ENCODE assay signal across 2 cellular contexts in the genomic region with DNA sequence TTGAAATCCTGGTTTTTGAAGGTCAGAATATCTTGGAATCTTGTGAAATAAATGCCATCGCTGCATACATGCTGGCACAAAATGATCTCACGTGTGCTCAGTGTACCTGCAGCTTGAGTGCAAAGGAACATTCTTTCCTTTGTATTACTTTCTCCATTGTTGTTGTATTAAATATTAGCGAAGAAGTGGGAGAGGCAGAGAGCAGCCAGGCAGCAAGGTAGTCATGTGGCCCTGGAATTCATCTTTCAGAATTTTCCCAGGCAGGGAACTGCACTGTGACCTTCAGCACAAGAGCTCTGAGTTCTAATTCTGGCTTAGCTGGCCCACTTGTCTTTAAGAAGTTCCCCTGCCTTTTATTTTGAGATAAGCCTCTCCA.
TF ChIP-seq lines count a peak whose summit lies in the region.

No MANE protein-coding gene starts in this region.

TF ChIP-seq in GM23338, 12 proteins besides CTCF, POLR2A, EP300 and RAD21:
- TF ChIP-seq, protein P1, sequence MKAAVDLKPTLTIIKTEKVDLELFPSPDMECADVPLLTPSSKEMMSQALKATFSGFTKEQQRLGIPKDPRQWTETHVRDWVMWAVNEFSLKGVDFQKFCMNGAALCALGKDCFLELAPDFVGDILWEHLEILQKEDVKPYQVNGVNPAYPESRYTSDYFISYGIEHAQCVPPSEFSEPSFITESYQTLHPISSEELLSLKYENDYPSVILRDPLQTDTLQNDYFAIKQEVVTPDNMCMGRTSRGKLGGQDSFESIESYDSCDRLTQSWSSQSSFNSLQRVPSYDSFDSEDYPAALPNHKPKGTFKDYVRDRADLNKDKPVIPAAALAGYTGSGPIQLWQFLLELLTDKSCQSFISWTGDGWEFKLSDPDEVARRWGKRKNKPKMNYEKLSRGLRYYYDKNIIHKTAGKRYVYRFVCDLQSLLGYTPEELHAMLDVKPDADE (IDR thresholded peaks at IDR 0.05): no peak
- TF ChIP-seq POLR2AphosphoS5 (IDR thresholded peaks at IDR 0.05; ENCODE audit: low read depth) (no peak), EZH2 (IDR thresholded peaks at IDR 0.05; ENCODE audit: low read depth, unreplicated experiment) (no peak), ZNF114 (CRISPR knock-in tag; IDR thresholded peaks at IDR 0.05) (no peak), STAT1 (IDR thresholded peaks at IDR 0.05; ENCODE audit: unreplicated experiment) (no peak), JUNB (IDR thresholded peaks at IDR 0.05; ENCODE audit: unreplicated experiment) (no peak), ZNF331 (CRISPR knock-in tag; IDR thresholded peaks at IDR 0.05; ENCODE audit: low read depth) (no peak)
- TF ChIP-seq, protein P2, sequence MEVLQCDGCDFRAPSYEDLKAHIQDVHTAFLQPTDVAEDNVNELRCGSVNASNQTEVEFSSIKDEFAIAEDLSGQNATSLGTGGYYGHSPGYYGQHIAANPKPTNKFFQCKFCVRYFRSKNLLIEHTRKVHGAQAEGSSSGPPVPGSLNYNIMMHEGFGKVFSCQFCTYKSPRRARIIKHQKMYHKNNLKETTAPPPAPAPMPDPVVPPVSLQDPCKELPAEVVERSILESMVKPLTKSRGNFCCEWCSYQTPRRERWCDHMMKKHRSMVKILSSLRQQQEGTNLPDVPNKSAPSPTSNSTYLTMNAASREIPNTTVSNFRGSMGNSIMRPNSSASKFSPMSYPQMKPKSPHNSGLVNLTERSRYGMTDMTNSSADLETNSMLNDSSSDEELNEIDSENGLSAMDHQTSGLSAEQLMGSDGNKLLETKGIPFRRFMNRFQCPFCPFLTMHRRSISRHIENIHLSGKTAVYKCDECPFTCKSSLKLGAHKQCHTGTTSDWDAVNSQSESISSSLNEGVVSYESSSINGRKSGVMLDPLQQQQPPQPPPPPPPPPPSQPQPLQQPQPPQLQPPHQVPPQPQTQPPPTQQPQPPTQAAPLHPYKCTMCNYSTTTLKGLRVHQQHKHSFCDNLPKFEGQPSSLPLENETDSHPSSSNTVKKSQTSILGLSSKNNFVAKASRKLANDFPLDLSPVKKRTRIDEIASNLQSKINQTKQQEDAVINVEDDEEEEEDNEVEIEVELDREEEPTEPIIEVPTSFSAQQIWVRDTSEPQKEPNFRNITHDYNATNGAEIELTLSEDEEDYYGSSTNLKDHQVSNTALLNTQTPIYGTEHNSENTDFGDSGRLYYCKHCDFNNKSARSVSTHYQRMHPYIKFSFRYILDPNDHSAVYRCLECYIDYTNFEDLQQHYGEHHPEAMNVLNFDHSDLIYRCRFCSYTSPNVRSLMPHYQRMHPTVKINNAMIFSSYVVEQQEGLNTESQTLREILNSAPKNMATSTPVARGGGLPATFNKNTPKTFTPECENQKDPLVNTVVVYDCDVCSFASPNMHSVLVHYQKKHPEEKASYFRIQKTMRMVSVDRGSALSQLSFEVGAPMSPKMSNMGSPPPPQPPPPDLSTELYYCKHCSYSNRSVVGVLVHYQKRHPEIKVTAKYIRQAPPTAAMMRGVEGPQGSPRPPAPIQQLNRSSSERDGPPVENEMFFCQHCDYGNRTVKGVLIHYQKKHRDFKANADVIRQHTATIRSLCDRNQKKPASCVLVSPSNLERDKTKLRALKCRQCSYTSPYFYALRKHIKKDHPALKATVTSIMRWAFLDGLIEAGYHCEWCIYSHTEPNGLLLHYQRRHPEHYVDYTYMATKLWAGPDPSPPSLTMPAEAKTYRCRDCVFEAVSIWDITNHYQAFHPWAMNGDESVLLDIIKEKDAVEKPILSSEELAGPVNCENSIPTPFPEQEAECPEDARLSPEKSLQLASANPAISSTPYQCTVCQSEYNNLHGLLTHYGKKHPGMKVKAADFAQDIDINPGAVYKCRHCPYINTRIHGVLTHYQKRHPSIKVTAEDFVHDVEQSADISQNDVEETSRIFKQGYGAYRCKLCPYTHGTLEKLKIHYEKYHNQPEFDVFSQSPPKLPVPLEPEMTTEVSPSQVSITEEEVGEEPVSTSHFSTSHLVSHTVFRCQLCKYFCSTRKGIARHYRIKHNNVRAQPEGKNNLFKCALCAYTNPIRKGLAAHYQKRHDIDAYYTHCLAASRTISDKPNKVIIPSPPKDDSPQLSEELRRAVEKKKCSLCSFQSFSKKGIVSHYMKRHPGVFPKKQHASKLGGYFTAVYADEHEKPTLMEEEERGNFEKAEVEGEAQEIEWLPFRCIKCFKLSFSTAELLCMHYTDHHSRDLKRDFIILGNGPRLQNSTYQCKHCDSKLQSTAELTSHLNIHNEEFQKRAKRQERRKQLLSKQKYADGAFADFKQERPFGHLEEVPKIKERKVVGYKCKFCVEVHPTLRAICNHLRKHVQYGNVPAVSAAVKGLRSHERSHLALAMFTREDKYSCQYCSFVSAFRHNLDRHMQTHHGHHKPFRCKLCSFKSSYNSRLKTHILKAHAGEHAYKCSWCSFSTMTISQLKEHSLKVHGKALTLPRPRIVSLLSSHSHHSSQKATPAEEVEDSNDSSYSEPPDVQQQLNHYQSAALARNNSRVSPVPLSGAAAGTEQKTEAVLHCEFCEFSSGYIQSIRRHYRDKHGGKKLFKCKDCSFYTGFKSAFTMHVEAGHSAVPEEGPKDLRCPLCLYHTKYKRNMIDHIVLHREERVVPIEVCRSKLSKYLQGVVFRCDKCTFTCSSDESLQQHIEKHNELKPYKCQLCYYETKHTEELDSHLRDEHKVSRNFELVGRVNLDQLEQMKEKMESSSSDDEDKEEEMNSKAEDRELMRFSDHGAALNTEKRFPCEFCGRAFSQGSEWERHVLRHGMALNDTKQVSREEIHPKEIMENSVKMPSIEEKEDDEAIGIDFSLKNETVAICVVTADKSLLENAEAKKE (CRISPR knock-in tag; IDR thresholded peaks at IDR 0.05): no peak

TF ChIP-seq in HepG2, 621 proteins besides CTCF, POLR2A, EP300 and RAD21 (continued from another document):
- TF ChIP-seq, protein P3, sequence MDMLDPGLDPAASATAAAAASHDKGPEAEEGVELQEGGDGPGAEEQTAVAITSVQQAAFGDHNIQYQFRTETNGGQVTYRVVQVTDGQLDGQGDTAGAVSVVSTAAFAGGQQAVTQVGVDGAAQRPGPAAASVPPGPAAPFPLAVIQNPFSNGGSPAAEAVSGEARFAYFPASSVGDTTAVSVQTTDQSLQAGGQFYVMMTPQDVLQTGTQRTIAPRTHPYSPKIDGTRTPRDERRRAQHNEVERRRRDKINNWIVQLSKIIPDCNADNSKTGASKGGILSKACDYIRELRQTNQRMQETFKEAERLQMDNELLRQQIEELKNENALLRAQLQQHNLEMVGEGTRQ (IDR thresholded peaks at IDR 0.05; ENCODE audit: low read depth, low read length): no peak
- TF ChIP-seq, protein P3 (CRISPR knock-in tag; IDR thresholded peaks at IDR 0.05; ENCODE audit: borderline replicate concordance): no peak
- TF ChIP-seq ZZZ3 (CRISPR knock-in tag; IDR thresholded peaks at IDR 0.05; ENCODE audit: borderline replicate concordance) (no peak), MED13 (CRISPR knock-in tag; IDR thresholded peaks at IDR 0.05) (no peak), RBM22 (optimal IDR thresholded peaks at IDR 0.05; ENCODE audit: low read length) (no peak), KLF6 (CRISPR knock-in tag; IDR thresholded peaks at IDR 0.05) (no peak)
- TF ChIP-seq, protein P4, sequence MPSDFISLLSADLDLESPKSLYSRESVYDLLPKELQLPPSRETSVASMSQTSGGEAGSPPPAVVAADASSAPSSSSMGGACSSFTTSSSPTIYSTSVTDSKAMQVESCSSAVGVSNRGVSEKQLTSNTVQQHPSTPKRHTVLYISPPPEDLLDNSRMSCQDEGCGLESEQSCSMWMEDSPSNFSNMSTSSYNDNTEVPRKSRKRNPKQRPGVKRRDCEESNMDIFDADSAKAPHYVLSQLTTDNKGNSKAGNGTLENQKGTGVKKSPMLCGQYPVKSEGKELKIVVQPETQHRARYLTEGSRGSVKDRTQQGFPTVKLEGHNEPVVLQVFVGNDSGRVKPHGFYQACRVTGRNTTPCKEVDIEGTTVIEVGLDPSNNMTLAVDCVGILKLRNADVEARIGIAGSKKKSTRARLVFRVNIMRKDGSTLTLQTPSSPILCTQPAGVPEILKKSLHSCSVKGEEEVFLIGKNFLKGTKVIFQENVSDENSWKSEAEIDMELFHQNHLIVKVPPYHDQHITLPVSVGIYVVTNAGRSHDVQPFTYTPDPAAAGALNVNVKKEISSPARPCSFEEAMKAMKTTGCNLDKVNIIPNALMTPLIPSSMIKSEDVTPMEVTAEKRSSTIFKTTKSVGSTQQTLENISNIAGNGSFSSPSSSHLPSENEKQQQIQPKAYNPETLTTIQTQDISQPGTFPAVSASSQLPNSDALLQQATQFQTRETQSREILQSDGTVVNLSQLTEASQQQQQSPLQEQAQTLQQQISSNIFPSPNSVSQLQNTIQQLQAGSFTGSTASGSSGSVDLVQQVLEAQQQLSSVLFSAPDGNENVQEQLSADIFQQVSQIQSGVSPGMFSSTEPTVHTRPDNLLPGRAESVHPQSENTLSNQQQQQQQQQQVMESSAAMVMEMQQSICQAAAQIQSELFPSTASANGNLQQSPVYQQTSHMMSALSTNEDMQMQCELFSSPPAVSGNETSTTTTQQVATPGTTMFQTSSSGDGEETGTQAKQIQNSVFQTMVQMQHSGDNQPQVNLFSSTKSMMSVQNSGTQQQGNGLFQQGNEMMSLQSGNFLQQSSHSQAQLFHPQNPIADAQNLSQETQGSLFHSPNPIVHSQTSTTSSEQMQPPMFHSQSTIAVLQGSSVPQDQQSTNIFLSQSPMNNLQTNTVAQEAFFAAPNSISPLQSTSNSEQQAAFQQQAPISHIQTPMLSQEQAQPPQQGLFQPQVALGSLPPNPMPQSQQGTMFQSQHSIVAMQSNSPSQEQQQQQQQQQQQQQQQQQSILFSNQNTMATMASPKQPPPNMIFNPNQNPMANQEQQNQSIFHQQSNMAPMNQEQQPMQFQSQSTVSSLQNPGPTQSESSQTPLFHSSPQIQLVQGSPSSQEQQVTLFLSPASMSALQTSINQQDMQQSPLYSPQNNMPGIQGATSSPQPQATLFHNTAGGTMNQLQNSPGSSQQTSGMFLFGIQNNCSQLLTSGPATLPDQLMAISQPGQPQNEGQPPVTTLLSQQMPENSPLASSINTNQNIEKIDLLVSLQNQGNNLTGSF (CRISPR knock-in tag; IDR thresholded peaks at IDR 0.05): no peak
- TF ChIP-seq, protein P5, sequence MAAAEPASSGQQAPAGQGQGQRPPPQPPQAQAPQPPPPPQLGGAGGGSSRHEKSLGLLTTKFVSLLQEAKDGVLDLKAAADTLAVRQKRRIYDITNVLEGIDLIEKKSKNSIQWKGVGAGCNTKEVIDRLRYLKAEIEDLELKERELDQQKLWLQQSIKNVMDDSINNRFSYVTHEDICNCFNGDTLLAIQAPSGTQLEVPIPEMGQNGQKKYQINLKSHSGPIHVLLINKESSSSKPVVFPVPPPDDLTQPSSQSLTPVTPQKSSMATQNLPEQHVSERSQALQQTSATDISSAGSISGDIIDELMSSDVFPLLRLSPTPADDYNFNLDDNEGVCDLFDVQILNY (CRISPR knock-in tag; conservative IDR thresholded peaks at IDR 0.05): no peak
